2 cellular contexts compared by ENCODE assay signal in the genomic region with DNA sequence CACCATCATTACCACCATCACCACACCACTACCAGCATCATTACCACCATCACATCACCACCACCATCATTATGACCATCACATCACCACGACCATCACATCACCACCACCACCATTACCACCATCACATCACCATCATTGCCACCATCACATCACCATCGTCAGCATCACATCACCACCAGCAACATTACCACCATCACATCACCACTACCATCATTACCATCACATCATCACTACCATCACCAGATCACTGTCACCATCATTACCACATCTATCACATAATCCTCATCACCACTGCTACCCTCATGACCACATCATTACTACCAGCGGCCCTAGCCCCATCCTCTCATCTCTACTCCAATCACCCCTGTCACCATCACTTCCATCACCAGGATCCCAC.
TF ChIP-seq lines count a peak whose summit lies in the region.

No MANE protein-coding gene starts in this region.

TF ChIP-seq in HEK293, 187 proteins besides CTCF, POLR2A, EP300 and RAD21 (continued from another document and continues in another):
- no peak for TF ChIP-seq REPIN1 (tag by site-specific recombination; IDR thresholded peaks at IDR 0.05; ENCODE audit: low read depth)
- TF ChIP-seq KLF17 (tag by site-specific recombination; IDR thresholded peaks at IDR 0.05): no peak
- TF ChIP-seq SCRT2 (tag by site-specific recombination; IDR thresholded peaks at IDR 0.05): no peak
- TF ChIP-seq, protein P1, sequence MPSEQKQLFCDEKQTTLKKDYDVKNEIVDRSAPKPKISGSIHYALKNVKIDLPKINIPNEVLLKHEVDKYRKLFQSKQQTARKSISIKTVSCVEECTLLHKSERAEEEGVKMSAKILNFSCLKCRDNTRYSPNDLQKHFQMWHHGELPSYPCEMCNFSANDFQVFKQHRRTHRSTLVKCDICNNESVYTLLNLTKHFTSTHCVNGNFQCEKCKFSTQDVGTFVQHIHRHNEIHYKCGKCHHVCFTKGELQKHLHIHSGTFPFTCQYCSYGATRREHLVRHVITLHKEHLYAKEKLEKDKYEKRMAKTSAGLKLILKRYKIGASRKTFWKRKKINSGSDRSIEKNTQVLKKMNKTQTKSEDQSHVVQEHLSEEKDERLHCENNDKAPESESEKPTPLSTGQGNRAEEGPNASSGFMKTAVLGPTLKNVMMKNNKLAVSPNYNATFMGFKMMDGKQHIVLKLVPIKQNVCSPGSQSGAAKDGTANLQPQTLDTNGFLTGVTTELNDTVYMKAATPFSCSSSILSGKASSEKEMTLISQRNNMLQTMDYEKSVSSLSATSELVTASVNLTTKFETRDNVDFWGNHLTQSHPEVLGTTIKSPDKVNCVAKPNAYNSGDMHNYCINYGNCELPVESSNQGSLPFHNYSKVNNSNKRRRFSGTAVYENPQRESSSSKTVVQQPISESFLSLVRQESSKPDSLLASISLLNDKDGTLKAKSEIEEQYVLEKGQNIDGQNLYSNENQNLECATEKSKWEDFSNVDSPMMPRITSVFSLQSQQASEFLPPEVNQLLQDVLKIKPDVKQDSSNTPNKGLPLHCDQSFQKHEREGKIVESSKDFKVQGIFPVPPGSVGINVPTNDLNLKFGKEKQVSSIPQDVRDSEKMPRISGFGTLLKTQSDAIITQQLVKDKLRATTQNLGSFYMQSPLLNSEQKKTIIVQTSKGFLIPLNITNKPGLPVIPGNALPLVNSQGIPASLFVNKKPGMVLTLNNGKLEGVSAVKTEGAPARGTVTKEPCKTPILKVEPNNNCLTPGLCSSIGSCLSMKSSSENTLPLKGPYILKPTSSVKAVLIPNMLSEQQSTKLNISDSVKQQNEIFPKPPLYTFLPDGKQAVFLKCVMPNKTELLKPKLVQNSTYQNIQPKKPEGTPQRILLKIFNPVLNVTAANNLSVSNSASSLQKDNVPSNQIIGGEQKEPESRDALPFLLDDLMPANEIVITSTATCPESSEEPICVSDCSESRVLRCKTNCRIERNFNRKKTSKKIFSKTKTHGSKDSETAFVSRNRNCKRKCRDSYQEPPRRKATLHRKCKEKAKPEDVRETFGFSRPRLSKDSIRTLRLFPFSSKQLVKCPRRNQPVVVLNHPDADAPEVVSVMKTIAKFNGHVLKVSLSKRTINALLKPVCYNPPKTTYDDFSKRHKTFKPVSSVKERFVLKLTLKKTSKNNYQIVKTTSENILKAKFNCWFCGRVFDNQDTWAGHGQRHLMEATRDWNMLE (tag by site-specific recombination; conservative IDR thresholded peaks at IDR 0.05; ENCODE audit: low read depth): no peak
- no peak for TF ChIP-seq PRDM2 (tag by site-specific recombination; IDR thresholded peaks at IDR 0.05; ENCODE audit: borderline replicate concordance)
- peak; percentile 63; the same call in 1 of the 2 replicates for TF ChIP-seq ZNF580 (tag by site-specific recombination; IDR thresholded peaks at IDR 0.05)

TF ChIP-seq in H1, 55 proteins besides CTCF, POLR2A, EP300 and RAD21 (continued from another document):
- TF ChIP-seq POLR2AphosphoS5 (IDR thresholded peaks at IDR 0.05; ENCODE audit: low read depth, low read length) (no peak), KDM5A (IDR thresholded peaks at IDR 0.05; ENCODE audit: low read length) (no peak), PHF8 (conservative IDR thresholded peaks at IDR 0.05; ENCODE audit: low read depth, low read length) (no peak), CHD1 (IDR thresholded peaks at IDR 0.05; ENCODE audit: low read depth, low read length) (no peak), RXRA (IDR thresholded peaks at IDR 0.05; ENCODE audit: insufficient read depth, low read depth, low read length) (no peak), FOSL1 (IDR thresholded peaks at IDR 0.05; ENCODE audit: insufficient read depth, low read depth, low read length) (no peak), CHD2 (IDR thresholded peaks at IDR 0.05; ENCODE audit: low read length) (no peak), KDM4A (IDR thresholded peaks at IDR 0.05; ENCODE audit: low read depth, low read length, severe bottlenecking) (no peak), KDM1A (IDR thresholded peaks at IDR 0.05; ENCODE audit: borderline replicate concordance, low read length) (no peak)
